Comparison of ENCODE assay signal across 1 cellular context in the genomic region with DNA sequence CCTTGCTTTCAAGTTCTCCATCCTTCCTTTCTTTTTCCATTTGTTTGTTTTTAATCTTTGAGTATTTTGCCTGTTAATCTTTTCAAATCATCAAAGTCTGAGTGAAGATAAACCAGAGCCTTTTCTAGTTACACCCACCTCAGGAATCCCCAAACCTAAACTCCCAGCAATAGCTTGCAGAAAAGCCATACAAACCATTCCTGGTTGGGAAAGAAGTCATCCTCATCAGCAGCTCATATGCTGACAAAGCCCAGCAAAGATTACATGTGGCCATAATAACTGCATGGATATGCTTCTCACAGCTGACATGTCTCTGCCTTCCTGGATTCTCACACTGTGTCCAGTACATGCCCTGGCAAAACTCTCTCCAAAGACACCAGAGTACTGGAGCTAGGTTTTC.
TF ChIP-seq lines count a peak whose summit lies in the region.

No MANE protein-coding gene starts in this region.

TF ChIP-seq in GM12878, 131 proteins besides CTCF, POLR2A, EP300 and RAD21 (continued from another document):
- TF ChIP-seq REST (IDR thresholded peaks at IDR 0.05; ENCODE audit: low read depth, low read length) (no peak), SMAD1 (IDR thresholded peaks at IDR 0.05; ENCODE audit: low read depth, partially characterized antibody) (no peak), KDM1A (IDR thresholded peaks at IDR 0.05; ENCODE audit: borderline replicate concordance) (no peak), SRF (IDR thresholded peaks at IDR 0.05; ENCODE audit: low read depth in 2 of 2, low read length in 2 of 2) (no peak), MEF2A (IDR thresholded peaks at IDR 0.05; ENCODE audit: insufficient read depth, low read depth, low read length) (no peak), SMC3 (IDR thresholded peaks at IDR 0.05; ENCODE audit: borderline replicate concordance, low read length) (no peak)
